In genomic region chr15:32020158-32020557, GRCh38 we compare ENCODE assay signal across 27 cellular contexts. TPM values are rescaled to one million over a fixed set of nuclear protein-coding genes. Genes with fewer than 3 reads are reported as not detected.
DNase-seq lines count a peak whose midpoint lies in the region; ATAC-seq, FAIRE-seq and TF ChIP-seq lines count a peak whose summit lies in the region.
"Had no signal": no experiment of that assay in that cellular context is flagged by ENCODE, and none has a peak within 500 bp of the region (broad histone marks: within the 10 kb centered on the region; RNA-seq: fewer than 3 reads in every experiment).

No MANE protein-coding gene starts in this region.

- peak; percentile 95 for ATAC-seq in left colon
- no peak for ATAC-seq in HG03045 (IDR thresholded peaks at IDR 0.05; ENCODE audit: unreplicated experiment)
- ATAC-seq: A549, GM12878 had no signal

- TF ChIP-seq CTCF in C4-2B (conservative IDR thresholded peaks at IDR 0.05): no peak
- TF ChIP-seq CTCF in LNCaP clone FGC (IDR thresholded peaks at IDR 0.05; ENCODE audit: control insufficient read depth, extremely low read depth, insufficient read depth): no peak

- H3K36me3 ChIP-seq in small intestine (ENCODE audit: control insufficient read depth in 2 of 2, insufficient read depth in 2 of 2, low read length in 2 of 2): no peaks in the 10 kb centered on the region
- H3K36me3 ChIP-seq: BLaER1 treated with 17β-estradiol and CSF1 and Interleukin-3, amounts not matched to agents 10 nM and 100 nM had no signal

- no peak for FAIRE-seq in small intestine (lab: Jason Lieb, UNC)
- FAIRE-seq: A549, GM12878, GM12892, GM18507 had no signal

- intact Hi-C loops in left colon (cut with DNase I, micrococcal nuclease): no loop called here

- DNase-seq in LNCaP clone FGC (ENCODE audit: low read depth) (peak; percentile 88), left colon (no peak), small intestine (peak; percentile 80), dedifferentiated amniotic fluid mesenchymal stem cell (ENCODE audit: extremely low spot score) (no peak), NCI-H2107 (lab: John Stamatoyannopoulos, UW) (no peak)
- no peak for DNase-seq in stimulated activated CD4-positive, alpha-beta T cell treated with anti-CD3 and anti-CD28 coated beads, Interleukin-4, amount 100 ng/mL, for 4 hours
- DNase-seq: AML-193; CD4-positive, alpha-beta memory T cell; CD4-positive, CD25-positive, alpha-beta regulatory T cell; CD8-positive, alpha-beta memory T cell; COR-L47; DMS 273 treated with DMSO at 0.1 percent for 48 hours; DMS153; DMS53; DMS79; DND-41; EL; GDM1 had no signal

- H3K9me3 ChIP-seq in small intestine (ENCODE audit: control insufficient read depth, low read depth): no peaks in the 10 kb centered on the region
- H3K9me3 ChIP-seq: A549; BLaER1 treated with 17β-estradiol and CSF1 and Interleukin-3, amounts not matched to agents 10 nM and 100 nM had no signal

- WGBS in small intestine, 3 donors: 22 to 66% (median 35%) methylated on average over 2 of the region's 2 CpGs

- H3K4me1 ChIP-seq in small intestine (ENCODE audit: control insufficient read depth in 2 of 2, insufficient read depth in 1 of 2, low read depth in 1 of 2, low read length in 1 of 2): no peaks in the 10 kb centered on the region
- H3K4me1 ChIP-seq: A549; BLaER1 treated with 17β-estradiol and CSF1 and Interleukin-3, amounts not matched to agents 10 nM and 100 nM had no signal

- H3K27ac ChIP-seq in C4-2B: peak overlapping the region; percentile 22
- no peak overlapping the region for H3K27ac ChIP-seq in small intestine (ENCODE audit: low read depth in 1 of 2, low read length in 1 of 2)
- H3K27ac ChIP-seq: 22Rv1; A549; BLaER1 treated with 17β-estradiol and CSF1 and Interleukin-3, amounts not matched to agents 10 nM and 100 nM had no signal

- H3K27me3 ChIP-seq in small intestine (ENCODE audit: control insufficient read depth in 2 of 2, insufficient read depth in 2 of 2, low read length in 2 of 2): no peaks in the 10 kb centered on the region
- H3K27me3 ChIP-seq: BLaER1 treated with 17β-estradiol and CSF1 and Interleukin-3, amounts not matched to agents 10 nM and 100 nM had no signal

- H3K4me3 ChIP-seq in LNCaP clone FGC (ENCODE audit: low read depth, low read length) (no peak overlapping the region), small intestine (ENCODE audit: low read depth in 1 of 2, low read length in 2 of 2) (no peak overlapping the region)
- H3K4me3 ChIP-seq: A549; BLaER1 treated with 17β-estradiol and CSF1 and Interleukin-3, amounts not matched to agents 10 nM and 100 nM; GM12878 had no signal

RNA-seq across cellular contexts. Expression of gene CHRNA7, which starts 10.2 kb away (rescaled TPM):
- 10 to 100 TPM in 1 of 2 donors, 1 to 10 TPM in 1; 1.8 to 11.8 TPM for total RNA-seq in left colon
- polyA plus RNA-seq in small intestine: 10 to 100 TPM in 1 of 3 donors, 1 to 10 TPM in 2; 4.3 to 10.1 (median 6.0) TPM
- total RNA-seq: B cell; CD4-positive, alpha-beta memory T cell; CD4-positive, CD25-positive, alpha-beta regulatory T cell; CD8-positive, alpha-beta memory T cell; GM12878 had no signal
- polyA plus RNA-seq: CD8-positive, alpha-beta memory T cell had no signal

Comparison
In these comparisons a context has a peak if more than half of its experiments do, and no peak if none do; other contexts are left out.
1. DNase-seq: peak in LNCaP clone FGC (single experiment) and small intestine (single experiment); none in left colon (0 of 2), dedifferentiated amniotic fluid mesenchymal stem cell (single experiment), stimulated activated CD4-positive, alpha-beta T cell treated with anti-CD3 and anti-CD28 coated beads, Interleukin-4, amount 100 ng/mL, for 4 hours (0 of 2) and NCI-H2107 (single experiment).